In genomic region chr6:73325656-73326055, GRCh38 we compare ENCODE assay signal across 17 cellular contexts. TPM values are rescaled to one million over a fixed set of nuclear protein-coding genes. Genes with fewer than 3 reads are reported as not detected.
A peak's percentile ranks its signal among the peaks of the same experiment; 100 is the strongest.
DNase-seq lines count a peak whose midpoint lies in the region; TF ChIP-seq lines count a peak whose summit lies in the region.
"Had no signal": no experiment of that assay in that cellular context is flagged by ENCODE, and none has a peak within 500 bp of the region (broad histone marks: within the 10 kb centered on the region; RNA-seq: fewer than 3 reads in every experiment).

No MANE protein-coding gene starts in this region.

- H3K4me1 ChIP-seq in OCI-LY7 (ENCODE audit: insufficient read depth, low read length, poor library complexity, severe bottlenecking) (peaks cover 5% of the 10 kb centered on the region), esophagus squamous epithelium (no peaks in the 10 kb centered on the region)
- H3K4me1 ChIP-seq: Caco-2, HAP-1 had no signal

- no peaks in the 10 kb centered on the region for H3K9me3 ChIP-seq in OCI-LY7 (ENCODE audit: low read length)
- no peaks in the 10 kb centered on the region for H3K9me3 ChIP-seq in esophagus squamous epithelium
- H3K9me3 ChIP-seq: Caco-2, HAP-1 had no signal

- no peak for TF ChIP-seq CTCF in OCI-LY7 (conservative IDR thresholded peaks at IDR 0.05; ENCODE audit: low read length)
- no peak for TF ChIP-seq CTCF in esophagus squamous epithelium (IDR thresholded peaks at IDR 0.05)

- peak overlapping the region; percentile 83 for H2AFZ ChIP-seq in OCI-LY7 (ENCODE audit: low read length)
- H2AFZ ChIP-seq: GM23248 had no signal

- no peak overlapping the region for H3K4me2 ChIP-seq in OCI-LY7 (ENCODE audit: low read length)

- H3K4me3 ChIP-seq in OCI-LY7 (ENCODE audit: low read depth, low read length, poor library complexity, severe bottlenecking), result no peak overlapping the region
- no peak overlapping the region for H3K4me3 ChIP-seq in esophagus squamous epithelium
- H3K4me3 ChIP-seq: GM23248, HAP-1 had no signal

- TF ChIP-seq POLR2A in esophagus squamous epithelium (IDR thresholded peaks at IDR 0.05), result no peak

- H3K79me2 ChIP-seq in OCI-LY7 (ENCODE audit: insufficient read depth, low read depth, low read length), result no peaks in the 10 kb centered on the region

- 81 to 88% methylated on average over 3 of the region's 3 CpGs for WGBS in esophagus squamous epithelium, 2 donors

- BruUV-seq in OCI-LY7 (replicated peaks; lab: Mats Ljungman, UMichigan), result no TSS peak

- peaks cover 0 to 35% (median 0%) of the 10 kb centered on the region in 4 donors for H3K27me3 ChIP-seq in esophagus squamous epithelium

- H3K36me3 ChIP-seq in OCI-LY7 (ENCODE audit: insufficient read depth, low read length), result no peaks in the 10 kb centered on the region
- no peaks in the 10 kb centered on the region for H3K36me3 ChIP-seq in esophagus squamous epithelium
- H3K36me3 ChIP-seq: HAP-1 had no signal

- in situ Hi-C loops in Caki2 (cut with HindIII; ENCODE audit: low pct_unique_long_range_greater_than_20kb, low sequenced_read_pairs), result no loop called here

- CTCF ChIA-PET in OCI-LY7 (lab: Charles Lee; ENCODE audit: unreplicated experiment), result no interaction called here

- no peaks in the 10 kb centered on the region for H3K9me2 ChIP-seq in OCI-LY7 (ENCODE audit: insufficient read depth, low read length)

- DNase-seq in Caki2 (ENCODE audit: low read depth) (peak; percentile 58), OCI-LY7 (ENCODE audit: low spot score) (peak; percentile 22), glomerular visceral epithelial cell (ENCODE audit: extremely low spot score) (peak; percentile 54), left kidney (ENCODE audit: low read depth, low spot score) (peak; percentile 14), NCI-H2196 (lab: John Stamatoyannopoulos, UW; ENCODE audit: unreplicated experiment) (no peak), activated T-cell treated with anti-CD3 and anti-CD28 coated beads for 4 hours (no peak), iPS-NIHi7 (ENCODE audit: extremely low spot score) (no peak), esophagus squamous epithelium (lab: John Stamatoyannopoulos, UW) (no peak)
- DNase-seq: AML-193; Caco-2; CD4-positive, alpha-beta T cell; GM23248 had no signal

- H3K27ac ChIP-seq in OCI-LY7 (ENCODE audit: low read depth, low read length, poor library complexity, severe bottlenecking) (no peak overlapping the region), esophagus squamous epithelium (no peak overlapping the region)
- H3K27ac ChIP-seq: C4-2B, GM23248, HL-60 had no signal

- intact Hi-C loops in OCI-LY7 (cut with micrococcal nuclease; ENCODE audit: unreplicated experiment), result loop anchor here (1.0 to 5.0 kb wide), 6 partner anchors 40 to 913 kb away; partner anchors contain the start of gene KCNQ5
- intact Hi-C loops in esophagus squamous epithelium (cut with DNase I), result loop anchor here (2.0 kb wide), 1 partner anchor 39 kb away; no protein-coding TSS in a partner anchor

- H4K20me1 ChIP-seq in OCI-LY7 (ENCODE audit: insufficient read depth, low read length), result no peaks in the 10 kb centered on the region

- POLR2A ChIA-PET in OCI-LY7 (lab: Charles Lee), result interaction anchor here (0.7 kb wide), 1 partner anchor 10 kb away, joined by 3 read pairs; no protein-coding TSS in a partner anchor

RNA-seq across cellular contexts. Expression of gene DPPA5, which starts 28.4 kb away (rescaled TPM):
- total RNA-seq in Caki2 (2014; rRNA removed; shearing (Covaris generic); ENCODE audit: low replicate concordance), result not detected in 2 replicates
- total RNA-seq in OCI-LY7 (2014; rRNA removed; shearing (Covaris generic)), result not detected in 2 replicates
- total RNA-seq in OCI-LY7 (2022), result not detected in 2 replicates
- total RNA-seq in esophagus squamous epithelium, result not detected
- total RNA-seq: Caco-2; CD4-positive, alpha-beta T cell; GM23248; H4; HT1080 had no signal

RNA-seq across cellular contexts. Expression of gene KHDC3L, which starts 36.8 kb away (rescaled TPM):
- not detected in 2 replicates for total RNA-seq in Caki2 (2014; rRNA removed; shearing (Covaris generic); ENCODE audit: low replicate concordance)
- not detected in 2 replicates for total RNA-seq in OCI-LY7 (2014; rRNA removed; shearing (Covaris generic))
- total RNA-seq in OCI-LY7 (2022) (not detected in 2 replicates), esophagus squamous epithelium (not detected)
- total RNA-seq: Caco-2; CD4-positive, alpha-beta T cell; GM23248; H4; HT1080 had no signal

RNA-seq across cellular contexts. Expression of gene OOEP, which starts 44.0 kb away (rescaled TPM):
- 4.1 TPM in 1 of 2 replicates, not detected in the other for total RNA-seq in Caki2 (2014; rRNA removed; shearing (Covaris generic); ENCODE audit: low replicate concordance)
- not detected in 2 replicates for total RNA-seq in OCI-LY7 (2014; rRNA removed; shearing (Covaris generic))
- total RNA-seq in OCI-LY7 (2022) (not detected in 2 replicates), esophagus squamous epithelium (under 1 TPM in 1 of 4 donors, not detected in 3; 0.35 TPM)
- total RNA-seq: Caco-2, GM23248, H4, HT1080 had no signal

Comparison
In these comparisons a context has a peak if more than half of its experiments do, and no peak if none do; other contexts are left out.
1. DNase-seq: peak in Caki2 (single experiment), OCI-LY7 (single experiment), glomerular visceral epithelial cell (single experiment) and left kidney (single experiment); none in NCI-H2196 (single experiment), activated T-cell treated with anti-CD3 and anti-CD28 coated beads for 4 hours (single experiment), iPS-NIHi7 (single experiment) and esophagus squamous epithelium (single experiment).